In the genomic region with DNA sequence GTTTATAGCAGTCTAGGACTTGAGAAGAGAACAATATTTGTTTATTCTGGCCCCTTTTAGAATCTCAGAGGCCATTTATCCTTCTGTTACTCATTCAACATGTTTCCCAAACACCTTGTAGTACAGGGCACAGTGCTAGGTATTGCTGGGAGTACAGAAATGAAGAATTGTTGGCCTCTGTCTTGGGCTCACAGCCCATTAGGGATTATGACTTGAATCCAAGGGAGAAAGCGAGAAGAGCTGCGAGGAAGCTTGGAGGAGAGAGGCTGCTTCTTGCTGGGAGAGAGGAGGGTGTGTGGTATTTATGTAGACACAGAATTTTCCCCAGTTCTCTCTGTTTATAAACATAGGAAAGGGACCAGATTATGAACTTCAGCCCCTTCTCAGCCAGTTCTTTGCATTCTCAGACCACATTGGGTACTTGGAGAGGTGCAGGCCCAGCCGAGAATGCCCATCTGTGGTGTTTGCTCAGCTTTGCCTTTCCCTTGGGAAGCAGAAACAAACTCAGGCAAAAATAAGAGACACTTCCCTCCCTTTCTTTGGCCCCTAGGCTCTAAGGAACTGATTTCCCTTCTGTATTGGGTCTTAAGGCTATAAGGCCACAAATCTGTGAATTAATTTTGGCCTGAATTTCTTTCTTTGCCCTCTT, we compare ENCODE assay signal across 12 cellular contexts. TPM values are rescaled to one million over a fixed set of nuclear protein-coding genes. Genes with fewer than 3 reads are reported as not detected.
A peak's percentile ranks its signal among the peaks of the same experiment; 100 is the strongest.
DNase-seq lines count a peak whose midpoint lies in the region; TF ChIP-seq lines count a peak whose summit lies in the region.
"Had no signal": no experiment of that assay in that cellular context is flagged by ENCODE, and none has a peak within 500 bp of the region (broad histone marks: within the 10 kb centered on the region; RNA-seq: fewer than 3 reads in every experiment).

No MANE protein-coding gene starts in this region.

- CTCF ChIA-PET in A673 (lab: Charles Lee) = no interaction called here

- no peaks in the 10 kb centered on the region for H3K9me3 ChIP-seq in A673 (ENCODE audit: low read depth, low read length, poor library complexity, severe bottlenecking)
- H3K9me3 ChIP-seq in MG63 = no peaks in the 10 kb centered on the region
- no peaks in the 10 kb centered on the region for H3K9me3 ChIP-seq in esophagus squamous epithelium
- no peaks in the 10 kb centered on the region for H3K9me3 ChIP-seq in prostate gland
- H3K9me3 ChIP-seq: right lobe of liver had no signal

- POLR2A ChIA-PET in A673 (lab: Charles Lee; ENCODE audit: low non-redundant PET) = no interaction called here

- TF ChIP-seq CTCF in A673 (conservative IDR thresholded peaks at IDR 0.05; ENCODE audit: low read depth, low read length) (no peak), esophagus squamous epithelium (IDR thresholded peaks at IDR 0.05) (no peak), prostate gland (IDR thresholded peaks at IDR 0.05) (no peak), GM13976 (IDR thresholded peaks at IDR 0.05; ENCODE audit: borderline replicate concordance, control extremely low read depth, extremely low read depth, insufficient read depth, missing control alignments) (no peak)

- no TSS peak for BruUV-seq in A673 (replicated peaks; lab: Mats Ljungman, UMichigan)

- H3K4me1 ChIP-seq in A673 (ENCODE audit: insufficient read depth, low read length, poor library complexity, severe bottlenecking) = peaks cover 54% of the 10 kb centered on the region
- H3K4me1 ChIP-seq in esophagus squamous epithelium = peaks cover 9 to 97% (median 59%) of the 10 kb centered on the region in 3 donors
- H3K4me1 ChIP-seq in prostate gland (replicated peaks) = peaks cover 33% of the 10 kb centered on the region

- no peaks in the 10 kb centered on the region for H3K27me3 ChIP-seq in A673 (replicated peaks; ENCODE audit: insufficient read depth, low read depth, low read length, poor library complexity)
- H3K27me3 ChIP-seq in MG63 = no peaks in the 10 kb centered on the region
- no peaks in the 10 kb centered on the region for H3K27me3 ChIP-seq in esophagus squamous epithelium
- H3K27me3 ChIP-seq in prostate gland (replicated peaks; ENCODE audit: insufficient read depth) = no peaks in the 10 kb centered on the region
- H3K27me3 ChIP-seq: right lobe of liver had no signal

- 40 to 48% methylated on average over 3 of the region's 3 CpGs for WGBS in esophagus squamous epithelium, 2 donors
- WGBS in prostate gland = 26% methylated on average over 3 of the region's 3 CpGs

- no peaks in the 10 kb centered on the region for H3K36me3 ChIP-seq in A673 (ENCODE audit: insufficient read depth, low read length, poor library complexity, severe bottlenecking)
- peaks cover 2% of the 10 kb centered on the region; the same call in 1 of the 2 replicates for H3K36me3 ChIP-seq in MG63
- peaks cover 0 to 20% (median 0%) of the 10 kb centered on the region in 3 donors for H3K36me3 ChIP-seq in esophagus squamous epithelium
- H3K36me3 ChIP-seq in prostate gland = no peaks in the 10 kb centered on the region
- H3K36me3 ChIP-seq: right lobe of liver had no signal

- DNase-seq in A673 (ENCODE audit: low spot score) (no peak), MG63 (peak; percentile 24), esophagus squamous epithelium (lab: John Stamatoyannopoulos, UW) (no peak), prostate gland (ENCODE audit: low spot score) (no peak), HuH-7.5 (ENCODE audit: low spot score) (no peak), GM13976 (ENCODE audit: low spot score) (no peak), NCI-H146 treated with DMSO at 0.1 percent for 48 hours (lab: John Stamatoyannopoulos, UW; ENCODE audit: unreplicated experiment) (no peak), OCI-M2 (lab: John Stamatoyannopoulos, UW; ENCODE audit: unreplicated experiment) (no peak)
- DNase-seq: activated CD8-positive, alpha-beta memory T cell treated with anti-CD3 and anti-CD28 coated beads, Interleukin-2, amount 50 U/mL, for 48 hours; AML-193; NCI-H1694 treated with DMSO at 0.1 percent for 48 hours; right lobe of liver had no signal

- in situ Hi-C loops in GM13976 (cut with MboI; ENCODE audit: low sequenced_read_pairs, unreplicated experiment) = no loop called here

- no peak overlapping the region for H3K4me3 ChIP-seq in A673 (ENCODE audit: low read depth, low read length, poor library complexity, severe bottlenecking)
- no peak overlapping the region for H3K4me3 ChIP-seq in MG63
- no peak overlapping the region for H3K4me3 ChIP-seq in esophagus squamous epithelium
- no peak overlapping the region for H3K4me3 ChIP-seq in prostate gland
- H3K4me3 ChIP-seq: right lobe of liver had no signal

- intact Hi-C loops in A673 (cut with micrococcal nuclease; ENCODE audit: unreplicated experiment) = no loop called here
- intact Hi-C loops in esophagus squamous epithelium (cut with DNase I) = no loop called here
- intact Hi-C loops in prostate gland (cut with DNase I) = no loop called here

- H3K27ac ChIP-seq in A673 (ENCODE audit: low read depth, low read length, poor library complexity, severe bottlenecking) = peak overlapping the region; percentile 51
- H3K27ac ChIP-seq in esophagus squamous epithelium = peak overlapping the region; percentile 27 to 59 (median 54)
- peak overlapping the region; percentile 77 to 86 for H3K27ac ChIP-seq in prostate gland
- H3K27ac ChIP-seq: right lobe of liver had no signal

- no peak for TF ChIP-seq POLR2A in esophagus squamous epithelium (IDR thresholded peaks at IDR 0.05)
- no peak for TF ChIP-seq POLR2A in prostate gland (IDR thresholded peaks at IDR 0.05)

RNA-seq across cellular contexts. Expression of a gene that starts 17.9 kb away (rescaled TPM):
- total RNA-seq in A673 (2021) (68.5 and 68.9 TPM in 2 replicates), esophagus squamous epithelium (100 to 1,000 TPM in 2 of 4 donors, 10 to 100 TPM in 2; 77.2 to 147 (median 107) TPM), prostate gland (10 to 100 TPM; 75.7 to 85.8 TPM)
- 73.9 and 82.3 TPM in 2 replicates for total RNA-seq in MG63 (2014; rRNA removed; shearing (Covaris generic); ENCODE audit: low replicate concordance)
